In the genomic region with DNA sequence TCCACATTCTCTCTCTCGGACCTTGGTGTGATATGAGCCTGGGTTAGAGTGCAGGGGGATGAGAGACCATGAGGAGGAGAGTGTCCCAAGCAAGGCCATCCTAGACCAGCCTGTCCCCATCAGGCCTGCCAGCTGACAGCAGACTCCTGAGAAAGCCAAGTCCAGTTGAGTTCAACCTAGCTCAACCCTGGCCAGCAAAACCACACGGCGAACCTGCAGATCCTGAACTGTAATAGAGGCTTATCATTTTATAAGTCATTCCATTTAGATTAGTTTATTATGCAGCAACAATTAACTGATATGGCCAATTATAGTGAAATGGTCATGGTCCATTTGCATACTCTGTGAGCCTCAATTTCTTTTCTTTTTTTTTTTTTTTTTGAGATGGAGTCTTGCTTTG, we compare ENCODE assay signal across 19 cellular contexts. TPM values are rescaled to one million over a fixed set of nuclear protein-coding genes. Genes with fewer than 3 reads are reported as not detected.
A peak's percentile ranks its signal among the peaks of the same experiment; 100 is the strongest.
DNase-seq lines count a peak whose midpoint lies in the region; ATAC-seq and TF ChIP-seq lines count a peak whose summit lies in the region.
"Had no signal": no experiment of that assay in that cellular context is flagged by ENCODE, and none has a peak within 500 bp of the region (broad histone marks: within the 10 kb centered on the region; RNA-seq: fewer than 3 reads in every experiment).

No MANE protein-coding gene starts in this region.

- dilution Hi-C loops in IMR-90 (cut with HindIII; ENCODE audit: low sequenced_read_pairs, unreplicated experiment), result no loop called here

- no peaks in the 10 kb centered on the region for H3K9me3 ChIP-seq in IMR-90 (ENCODE audit: control insufficient read depth, insufficient read depth, low read length)
- no peaks in the 10 kb centered on the region for H3K9me3 ChIP-seq in osteoblast (ENCODE audit: low read depth, low read length)
- H3K9me3 ChIP-seq in tibial artery, result no peaks in the 10 kb centered on the region

- H2BK5ac ChIP-seq in IMR-90 (ENCODE audit: low read depth, low read length, poor library complexity, severe bottlenecking), result no peak overlapping the region

- BruUV-seq in IMR-90 (replicated peaks; lab: Mats Ljungman, UMichigan), result no TSS peak

- CTCF ChIA-PET in IMR-90 (lab: Yijun Ruan, JAX), result interaction anchor here (0.7 to 4.2 kb wide), 9 partner anchors 8 to 109 kb away, joined by 3 to 53 read pairs (median 5); no protein-coding TSS in a partner anchor

- H3K9me1 ChIP-seq in IMR-90 (ENCODE audit: insufficient read depth, low read length), result no peaks in the 10 kb centered on the region

- ATAC-seq in IMR-90 (ENCODE audit: low read depth) (no peak), esophagus mucosa (peak; percentile 12)
- ATAC-seq: effector memory CD8-positive, alpha-beta T cell had no signal

- H3K4me1 ChIP-seq in IMR-90 (ENCODE audit: control insufficient read depth, insufficient read depth, low read length), result no peaks in the 10 kb centered on the region
- no peaks in the 10 kb centered on the region for H3K4me1 ChIP-seq in osteoblast (ENCODE audit: insufficient read depth, low read length)
- peaks cover 0 to 16% (median 11%) of the 10 kb centered on the region in 4 donors for H3K4me1 ChIP-seq in tibial artery

- H3K27me3 ChIP-seq in IMR-90 (ENCODE audit: control insufficient read depth, insufficient read depth, low read length) (no peaks in the 10 kb centered on the region), osteoblast (ENCODE audit: insufficient read depth, low read length) (no peaks in the 10 kb centered on the region), tibial artery (no peaks in the 10 kb centered on the region)
- H3K27me3 ChIP-seq: cardiac muscle cell had no signal

- H3K4ac ChIP-seq in IMR-90 (ENCODE audit: low read depth, low read length), result no peak overlapping the region

- no peak overlapping the region for H4K8ac ChIP-seq in IMR-90 (ENCODE audit: low read depth in 2 of 2, low read length in 2 of 2)

- no peak for TF ChIP-seq RAD21 in IMR-90 (IDR thresholded peaks at IDR 0.05; ENCODE audit: low read length)

- no CpG with 5 or more reads among the region's 3 CpGs for WGBS in IMR-90 (ENCODE audit: extremely low coverage in 2 of 2, insufficient read length in 1 of 2), 2 experiments
- WGBS in lower leg skin, 2 donors, result 82% methylated on average over 3 of the region's 3 CpGs

- H2AFZ ChIP-seq in IMR-90 (replicated peaks; ENCODE audit: low read length, poor library complexity) (peak overlapping the region; percentile 21), osteoblast (ENCODE audit: low read length) (peak overlapping the region; percentile 4)

- H4K20me1 ChIP-seq in IMR-90 (ENCODE audit: insufficient read depth, low read length), result no peaks in the 10 kb centered on the region
- H4K20me1 ChIP-seq in osteoblast (ENCODE audit: insufficient read depth, low read length), result no peaks in the 10 kb centered on the region

- no peak overlapping the region for H3K18ac ChIP-seq in IMR-90 (ENCODE audit: low read depth, low read length)

- H3K14ac ChIP-seq in IMR-90 (replicated peaks; ENCODE audit: low read depth, low read length), result no peak overlapping the region

- no peak overlapping the region for H2AK9ac ChIP-seq in IMR-90 (replicated peaks; ENCODE audit: low read depth, low read length, poor library complexity)

- in situ Hi-C loops in IMR-90 (cut with MboI; ENCODE audit: low sequenced_read_pairs), result loop anchor here (5.0 kb wide), 1 partner anchor 104 kb away; no protein-coding TSS in a partner anchor

- no peak overlapping the region for H4K5ac ChIP-seq in IMR-90 (ENCODE audit: low read depth, low read length)

- no peaks in the 10 kb centered on the region for H3K36me3 ChIP-seq in IMR-90 (ENCODE audit: control insufficient read depth, insufficient read depth, low read length)
- no peaks in the 10 kb centered on the region for H3K36me3 ChIP-seq in osteoblast (ENCODE audit: insufficient read depth, low read length)
- H3K36me3 ChIP-seq in tibial artery, result no peaks in the 10 kb centered on the region
- H3K36me3 ChIP-seq: cardiac muscle cell had no signal

- H2AK5ac ChIP-seq in IMR-90 (ENCODE audit: low read depth, low read length), result no peak overlapping the region; the same call in 1 of the 2 replicates

- no peaks in the 10 kb centered on the region for H3K79me2 ChIP-seq in osteoblast (ENCODE audit: insufficient read depth, low read length)

- POLR2A ChIA-PET in IMR-90 (lab: Charles Lee; ENCODE audit: unreplicated experiment), result no interaction called here

- TF ChIP-seq POLR2A in IMR-90 (IDR thresholded peaks at IDR 0.05; ENCODE audit: low read depth, low read length) (no peak), lower leg skin (IDR thresholded peaks at IDR 0.05) (no peak)

- no peaks in the 10 kb centered on the region for H3K79me1 ChIP-seq in IMR-90 (ENCODE audit: low read depth in 1 of 2, low read length in 2 of 2)

- H2BK20ac ChIP-seq in IMR-90 (ENCODE audit: low read depth, low read length), result no peak overlapping the region

- H3K27ac ChIP-seq in IMR-90 (ENCODE audit: insufficient read depth, low read length), result no peak overlapping the region
- H3K27ac ChIP-seq in osteoblast (ENCODE audit: low read depth, low read length), result no peak overlapping the region
- H3K27ac ChIP-seq in tibial artery, result peak overlapping the region; percentile 76 to 81
- H3K27ac ChIP-seq: cardiac muscle cell had no signal

- no peak overlapping the region for H3K4me3 ChIP-seq in IMR-90 (ENCODE audit: insufficient read depth, low read depth, low read length)
- H3K4me3 ChIP-seq in osteoblast (ENCODE audit: insufficient read depth, low read length), result no peak overlapping the region
- no peak overlapping the region for H3K4me3 ChIP-seq in tibial artery
- no peak overlapping the region for H3K4me3 ChIP-seq in lower leg skin (ENCODE audit: low read depth, poor library complexity, severe bottlenecking)
- H3K4me3 ChIP-seq: cardiac muscle cell had no signal

- H2BK120ac ChIP-seq in IMR-90 (ENCODE audit: low read depth, low read length), result no peak overlapping the region

- intact Hi-C loops in IMR-90 (cut with micrococcal nuclease), result loop anchor here (5.0 kb wide), 1 partner anchor 84 kb away; no protein-coding TSS in a partner anchor
- intact Hi-C loops in tibial artery (cut with DNase I; ENCODE audit: low total_unique reads), result loop anchor here (2.0 kb wide), 1 partner anchor 104 kb away; no protein-coding TSS in a partner anchor
- intact Hi-C loops in lower leg skin (cut with DNase I; ENCODE audit: low total_unique reads), result loop anchor here (5.0 kb wide), 1 partner anchor 104 kb away; no protein-coding TSS in a partner anchor

- H3K56ac ChIP-seq in IMR-90 (ENCODE audit: extremely low read depth, insufficient read depth, low read length), result no peak overlapping the region

- DNase-seq in IMR-90 (no peak), osteoblast (ENCODE audit: insufficient read length, low spot score, missing footprints) (no peak), tibial artery (no peak), hippocampal formation (lab: John Stamatoyannopoulos, UW) (no peak), lower leg skin (ENCODE audit: low spot score in 2 of 2) (no peak), inferior parietal cortex (ENCODE audit: extremely low spot score) (no peak)
- DNase-seq: activated B cell treated with CpG ODN at 0.5 μM for 24 hours; activated CD4-positive, alpha-beta T cell treated with anti-CD3 and anti-CD28 coated beads, Interleukin-2, amount 10 ng/mL, durations not matched to agents 7 days and 5 days; activated effector memory CD4-positive, alpha-beta T cell treated with anti-CD3 and anti-CD28 coated beads, Interleukin-2, amount 50 U/mL, for 16 hours; CD8-positive, alpha-beta memory T cell; cortex of kidney; effector memory CD8-positive, alpha-beta T cell; MM.1S; NCI-H226; NCI-H526 treated with DMSO at 0.1 percent for 48 hours; PC-3 had no signal

- H3K4me2 ChIP-seq in IMR-90 (ENCODE audit: low read depth, low read length) (no peak overlapping the region), osteoblast (ENCODE audit: insufficient read depth, low read length) (no peak overlapping the region)

- TF ChIP-seq CTCF in IMR-90 (conservative IDR thresholded peaks at IDR 0.05; ENCODE audit: low read depth, low read length) (no peak), osteoblast (IDR thresholded peaks at IDR 0.05; ENCODE audit: extremely low read depth, low read depth, low read length) (no peak), tibial artery (IDR thresholded peaks at IDR 0.05) (no peak), lower leg skin (IDR thresholded peaks at IDR 0.05) (no peak)

- H2BK15ac ChIP-seq in IMR-90 (ENCODE audit: low read depth, low read length), result no peak overlapping the region

- no peak overlapping the region for H3K23ac ChIP-seq in IMR-90 (ENCODE audit: low read depth, low read length)

- no peak overlapping the region for H4K91ac ChIP-seq in IMR-90 (ENCODE audit: insufficient read depth, low read depth, low read length)

- no peak overlapping the region for H3K9ac ChIP-seq in IMR-90 (ENCODE audit: low read depth, low read length)

TF ChIP-seq in IMR-90, 13 proteins besides CTCF, POLR2A, EP300 and RAD21:
- TF ChIP-seq RFX5 (IDR thresholded peaks at IDR 0.05; ENCODE audit: low read depth, low read length) (no peak), BHLHE40 (IDR thresholded peaks at IDR 0.05; ENCODE audit: low read depth, low read length) (no peak), CEBPB (IDR thresholded peaks at IDR 0.05; ENCODE audit: low read depth, low read length) (no peak), SMC3 (IDR thresholded peaks at IDR 0.05; ENCODE audit: low read depth, low read length) (no peak), CHD1 (IDR thresholded peaks at IDR 0.05; ENCODE audit: low read depth, low read length) (no peak), RCOR1 (IDR thresholded peaks at IDR 0.05; ENCODE audit: insufficient replicate concordance, low read length) (no peak)

RNA-seq across cellular contexts. Expression of a gene that starts 36.4 kb away (rescaled TPM):
- total RNA-seq in IMR-90 (2012; rRNA removed) (4.8 and 5.0 TPM in 2 replicates), esophagus mucosa (28.3 TPM), osteoblast (33.3 and 39.1 TPM in 2 replicates), lower leg skin (100 to 1,000 TPM in 3 of 4 donors, 10 to 100 TPM in 1; 95.1 to 125 (median 114) TPM)
- polyA plus RNA-seq in IMR-90 (2012; rRNA removed), result 12.4 and 14.5 TPM in 2 replicates
- polyA plus RNA-seq in IMR-90 (2012; cell fraction: cytosol; rRNA removed), result 7.7 and 12.8 TPM in 2 replicates
- polyA plus RNA-seq in IMR-90 (2012; cell fraction: nucleus; rRNA removed; ENCODE audit: low replicate concordance), result 23.3 and 59.8 TPM in 2 replicates
- total RNA-seq: activated CD4-positive, alpha-beta T cell treated with anti-CD3 and anti-CD28 coated beads, Interleukin-2, amount 10 ng/mL, durations not matched to agents 7 days and 5 days; activated CD8-positive, alpha-beta memory T cell treated with anti-CD3 and anti-CD28 coated beads for 36 hours had no signal
- polyA plus RNA-seq: CD8-positive, alpha-beta memory T cell had no signal

Comparison
In these comparisons a context has a peak if more than half of its experiments do, and no peak if none do; other contexts are left out.
1. H3K27ac ChIP-seq: peak in tibial artery (2 of 2); none in IMR-90 (single experiment) and osteoblast (single experiment).